Comparison of ENCODE assay signal across 8 cellular contexts in genomic region chr11:62337682-62338181, GRCh38. TPM values are rescaled to one million over a fixed set of nuclear protein-coding genes. Genes with fewer than 3 reads are reported as not detected.
DNase-seq lines count a peak whose midpoint lies in the region; ATAC-seq, FAIRE-seq and TF ChIP-seq lines count a peak whose summit lies in the region.

No MANE protein-coding gene starts in this region.

- intact Hi-C loops in Right ventricle myocardium inferior (cut with DNase I) (loop anchor here (5.0 kb wide), 1 partner anchor 40 kb away; no protein-coding TSS in a partner anchor), cardiac septum (cut with DNase I) (loop anchor here (5.0 kb wide), 1 partner anchor 40 kb away; no protein-coding TSS in a partner anchor), kidney (cut with DNase I) (no loop called here)

- H3K36me3 ChIP-seq in kidney (ENCODE audit: control insufficient read depth in 1 of 2, insufficient read depth in 2 of 2, low read length in 2 of 2), result no peaks in the 10 kb centered on the region

- peak overlapping the region; percentile 7 to 98 (median 93) for H3K27ac Mint-ChIP-seq in brain

- H3K9me3 ChIP-seq in kidney (ENCODE audit: control insufficient read depth in 1 of 2, low read length in 2 of 2), result no peaks in the 10 kb centered on the region

- peak overlapping the region; percentile 93 to 99 (median 97) for H3K4me3 Mint-ChIP-seq in brain

- no peak for FAIRE-seq in kidney (lab: Jason Lieb, UNC)

- peak; percentile 69 for DNase-seq in Right ventricle myocardium inferior (ENCODE audit: missing footprints)
- no peak for DNase-seq in cardiac septum (ENCODE audit: low spot score)
- DNase-seq in NCI-H69 (lab: John Stamatoyannopoulos, UW), result peak; percentile 78
- peak; percentile 81 for DNase-seq in kidney
- peak; percentile 33 for DNase-seq in stimulated activated CD8-positive, alpha-beta memory T cell treated with anti-CD3 and anti-CD28 coated beads, Interleukin-4, amount 100 ng/mL, for 48 hours
- DNase-seq in NOMO-1 treated with dmso at 0.1 percent for 144 hours (lab: John Stamatoyannopoulos, UW; ENCODE audit: unreplicated experiment), result no peak

- H3K4me1 ChIP-seq in kidney (ENCODE audit: control insufficient read depth in 1 of 2, insufficient read depth in 1 of 2, low read depth in 1 of 2, low read length in 2 of 2), result peaks cover 10 to 19% of the 10 kb centered on the region in 2 donors

- H3K9ac ChIP-seq in kidney (ENCODE audit: low read length in 2 of 2), result peak overlapping the region in 1 of 2 donors; percentile 60

- peaks cover 0 to 6% (median 2%) of the 10 kb centered on the region in 5 experiments for H3K9me3 Mint-ChIP-seq in brain

- peak overlapping the region; percentile 23 to 83 for H3K4me3 ChIP-seq in kidney (ENCODE audit: low read length in 2 of 2)

- ATAC-seq in Right ventricle myocardium inferior, result peak; percentile 47
- no peak for ATAC-seq in HG02798 (IDR thresholded peaks at IDR 0.05; ENCODE audit: poor library complexity, unreplicated experiment)

- H3K36me3 Mint-ChIP-seq in brain, result no peaks in the 10 kb centered on the region

- H3K27me3 Mint-ChIP-seq in brain, result peaks cover 7% of the 10 kb centered on the region

- TF ChIP-seq CTCF in brain (conservative IDR thresholded peaks at IDR 0.05), result no peak
- no peak for TF ChIP-seq CTCF in kidney (IDR thresholded peaks at IDR 0.05; ENCODE audit: borderline replicate concordance, extremely low read depth, insufficient read depth)

- H3K27ac ChIP-seq in kidney (ENCODE audit: low read depth in 2 of 2, low read length in 2 of 2), result peak overlapping the region; percentile 65 to 81

- peaks cover 47% of the 10 kb centered on the region for H3K4me1 Mint-ChIP-seq in brain

RNA-seq across cellular contexts. Expression of gene ASRGL1, which starts 0.5 kb away (rescaled TPM):
- total RNA-seq in Right ventricle myocardium inferior (4.7 TPM), cardiac septum (9.2 TPM), kidney (62.2 TPM)
- polyA plus RNA-seq in brain (ENCODE audit: insufficient read depth, low read depth, low replicate concordance) (89.2 TPM), kidney (ENCODE audit: insufficient read depth, low read depth, low replicate concordance) (85.6 TPM)

RNA-seq across cellular contexts. Expression of gene SCGB1D4, which starts 38.9 kb away (rescaled TPM):
- total RNA-seq in Right ventricle myocardium inferior (not detected), cardiac septum (not detected), kidney (not detected)
- polyA plus RNA-seq in brain (ENCODE audit: insufficient read depth, low read depth, low replicate concordance) (not detected), kidney (ENCODE audit: insufficient read depth, low read depth, low replicate concordance) (not detected)

Comparison
In these comparisons a context has a peak if more than half of its experiments do, and no peak if none do; other contexts are left out.
1. DNase-seq: peak in Right ventricle myocardium inferior (single experiment), NCI-H69 (single experiment), kidney (single experiment) and stimulated activated CD8-positive, alpha-beta memory T cell treated with anti-CD3 and anti-CD28 coated beads, Interleukin-4, amount 100 ng/mL, for 48 hours (single experiment); none in cardiac septum (single experiment) and NOMO-1 treated with dmso at 0.1 percent for 144 hours (single experiment).